In genomic region chr19:34217952-34218817, GRCh38 we compare ENCODE assay signal across 1 cellular context.
TF ChIP-seq lines count a peak whose summit lies in the region.

No MANE protein-coding gene starts in this region.

TF ChIP-seq in K562, 482 proteins besides CTCF, POLR2A, EP300 and RAD21 (continued from another document and continues in another):
- TF ChIP-seq, protein P1, sequence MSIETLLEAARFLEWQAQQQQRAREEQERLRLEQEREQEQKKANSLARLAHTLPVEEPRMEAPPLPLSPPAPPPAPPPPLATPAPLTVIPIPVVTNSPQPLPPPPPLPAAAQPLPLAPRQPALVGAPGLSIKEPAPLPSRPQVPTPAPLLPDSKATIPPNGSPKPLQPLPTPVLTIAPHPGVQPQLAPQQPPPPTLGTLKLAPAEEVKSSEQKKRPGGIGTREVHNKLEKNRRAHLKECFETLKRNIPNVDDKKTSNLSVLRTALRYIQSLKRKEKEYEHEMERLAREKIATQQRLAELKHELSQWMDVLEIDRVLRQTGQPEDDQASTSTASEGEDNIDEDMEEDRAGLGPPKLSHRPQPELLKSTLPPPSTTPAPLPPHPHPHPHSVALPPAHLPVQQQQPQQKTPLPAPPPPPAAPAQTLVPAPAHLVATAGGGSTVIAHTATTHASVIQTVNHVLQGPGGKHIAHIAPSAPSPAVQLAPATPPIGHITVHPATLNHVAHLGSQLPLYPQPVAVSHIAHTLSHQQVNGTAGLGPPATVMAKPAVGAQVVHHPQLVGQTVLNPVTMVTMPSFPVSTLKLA (conservative IDR thresholded peaks at IDR 0.05): no peak
- TF ChIP-seq HBP1 (CRISPR knock-in tag; IDR thresholded peaks at IDR 0.05) (no peak), ZSCAN29 (IDR thresholded peaks at IDR 0.05) (no peak), MCM5 (IDR thresholded peaks at IDR 0.05; ENCODE audit: low read depth) (no peak), GATA2 (CRISPR knock-in tag; IDR thresholded peaks at IDR 0.05) (no peak), ZBTB7A (IDR thresholded peaks at IDR 0.05; ENCODE audit: borderline replicate concordance, control insufficient read depth, low read depth, low read length) (no peak), NR2C1 (IDR thresholded peaks at IDR 0.05) (no peak), NR2C1 (tag; IDR thresholded peaks at IDR 0.05) (no peak), HES1 (IDR thresholded peaks at IDR 0.05; ENCODE audit: low read depth) (peak; percentile 85), MAFF (IDR thresholded peaks at IDR 0.05; ENCODE audit: low read length) (no peak), SMARCE1 (IDR thresholded peaks at IDR 0.05) (peak; percentile 85; the same call in 1 of the 2 replicates), ATF3 (IDR thresholded peaks at IDR 0.05) (no peak), ATF3 (CRISPR knock-in tag; conservative IDR thresholded peaks at IDR 0.05) (no peak), RBM15 (IDR thresholded peaks at IDR 0.05; ENCODE audit: insufficient read depth, low read length) (no peak), ETS2 (tag; IDR thresholded peaks at IDR 0.05; ENCODE audit: borderline replicate concordance, poor library complexity, severe bottlenecking) (no peak), CEBPG (CRISPR knock-in tag; IDR thresholded peaks at IDR 0.05) (no peak), CEBPG (tag; conservative IDR thresholded peaks at IDR 0.05 in 1 of 2, IDR thresholded peaks at IDR 0.05 in 1 of 2) (peak in 1 of 2 experiments; percentile 41; a peak in 1 of 4 replicates), MCM2 (IDR thresholded peaks at IDR 0.05; ENCODE audit: low read depth) (no peak), CHCHD3 (CRISPR knock-in tag; IDR thresholded peaks at IDR 0.05) (no peak), CC2D1A (IDR thresholded peaks at IDR 0.05) (0 out of 2 replicates have a peak, but pooled peaks have one; percentile 22), ZNF507 (tag; conservative IDR thresholded peaks at IDR 0.05) (no peak), SNRNP70 (optimal IDR thresholded peaks at IDR 0.05; ENCODE audit: low read depth, low read length) (no peak), ZNF511 (CRISPR knock-in tag; IDR thresholded peaks at IDR 0.05) (no peak), ZNF175 (CRISPR knock-in tag; IDR thresholded peaks at IDR 0.05; ENCODE audit: low read depth) (no peak), ZNF384 (IDR thresholded peaks at IDR 0.05; ENCODE audit: low read depth, low read length) (peak; percentile 72), FOXA3 (CRISPR knock-in tag; conservative IDR thresholded peaks at IDR 0.05 in 1 of 2, IDR thresholded peaks at IDR 0.05 in 1 of 2) (peak; percentile 77 to 92; a peak in 3 of 4 replicates), KAT2B (IDR thresholded peaks at IDR 0.05; ENCODE audit: low read depth, low read length) (no peak), SMARCA4 (IDR thresholded peaks at IDR 0.05) (peak; percentile 62; the same call in 1 of the 2 replicates), MXD1 (CRISPR knock-in tag; IDR thresholded peaks at IDR 0.05; ENCODE audit: borderline replicate concordance, poor library complexity, severe bottlenecking) (no peak), ZNF644 (tag; IDR thresholded peaks at IDR 0.05; ENCODE audit: low read depth) (no peak), MED1 (CRISPR knock-in tag; IDR thresholded peaks at IDR 0.05; ENCODE audit: borderline replicate concordance) (no peak), MIER1 (IDR thresholded peaks at IDR 0.05; ENCODE audit: low read depth) (no peak), E2F4 (CRISPR knock-in tag; IDR thresholded peaks at IDR 0.05; ENCODE audit: low read depth) (no peak), SETDB1 (IDR thresholded peaks at IDR 0.05; ENCODE audit: low read length) (no peak), EHMT2 (IDR thresholded peaks at IDR 0.05) (no peak), ADNP (tag; IDR thresholded peaks at IDR 0.05) (peak; percentile 62), TEAD4 (IDR thresholded peaks at IDR 0.05; ENCODE audit: low read length) (peak; percentile 61), TEAD4 (CRISPR knock-in tag; IDR thresholded peaks at IDR 0.05; ENCODE audit: borderline replicate concordance) (no peak), BCOR (IDR thresholded peaks at IDR 0.05) (peak; percentile 52; the same call in 1 of the 2 replicates), SMAD4 (CRISPR knock-in tag; conservative IDR thresholded peaks at IDR 0.05) (0 out of 2 replicates have a peak, but pooled peaks have one; percentile 30), HDAC1 (IDR thresholded peaks at IDR 0.05) (peak in 1 of 2 experiments; percentile 53; a peak in 1 of 4 replicates), HDAC6 (IDR thresholded peaks at IDR 0.05; ENCODE audit: low read depth, low read length) (no peak)
- TF ChIP-seq, protein P2, sequence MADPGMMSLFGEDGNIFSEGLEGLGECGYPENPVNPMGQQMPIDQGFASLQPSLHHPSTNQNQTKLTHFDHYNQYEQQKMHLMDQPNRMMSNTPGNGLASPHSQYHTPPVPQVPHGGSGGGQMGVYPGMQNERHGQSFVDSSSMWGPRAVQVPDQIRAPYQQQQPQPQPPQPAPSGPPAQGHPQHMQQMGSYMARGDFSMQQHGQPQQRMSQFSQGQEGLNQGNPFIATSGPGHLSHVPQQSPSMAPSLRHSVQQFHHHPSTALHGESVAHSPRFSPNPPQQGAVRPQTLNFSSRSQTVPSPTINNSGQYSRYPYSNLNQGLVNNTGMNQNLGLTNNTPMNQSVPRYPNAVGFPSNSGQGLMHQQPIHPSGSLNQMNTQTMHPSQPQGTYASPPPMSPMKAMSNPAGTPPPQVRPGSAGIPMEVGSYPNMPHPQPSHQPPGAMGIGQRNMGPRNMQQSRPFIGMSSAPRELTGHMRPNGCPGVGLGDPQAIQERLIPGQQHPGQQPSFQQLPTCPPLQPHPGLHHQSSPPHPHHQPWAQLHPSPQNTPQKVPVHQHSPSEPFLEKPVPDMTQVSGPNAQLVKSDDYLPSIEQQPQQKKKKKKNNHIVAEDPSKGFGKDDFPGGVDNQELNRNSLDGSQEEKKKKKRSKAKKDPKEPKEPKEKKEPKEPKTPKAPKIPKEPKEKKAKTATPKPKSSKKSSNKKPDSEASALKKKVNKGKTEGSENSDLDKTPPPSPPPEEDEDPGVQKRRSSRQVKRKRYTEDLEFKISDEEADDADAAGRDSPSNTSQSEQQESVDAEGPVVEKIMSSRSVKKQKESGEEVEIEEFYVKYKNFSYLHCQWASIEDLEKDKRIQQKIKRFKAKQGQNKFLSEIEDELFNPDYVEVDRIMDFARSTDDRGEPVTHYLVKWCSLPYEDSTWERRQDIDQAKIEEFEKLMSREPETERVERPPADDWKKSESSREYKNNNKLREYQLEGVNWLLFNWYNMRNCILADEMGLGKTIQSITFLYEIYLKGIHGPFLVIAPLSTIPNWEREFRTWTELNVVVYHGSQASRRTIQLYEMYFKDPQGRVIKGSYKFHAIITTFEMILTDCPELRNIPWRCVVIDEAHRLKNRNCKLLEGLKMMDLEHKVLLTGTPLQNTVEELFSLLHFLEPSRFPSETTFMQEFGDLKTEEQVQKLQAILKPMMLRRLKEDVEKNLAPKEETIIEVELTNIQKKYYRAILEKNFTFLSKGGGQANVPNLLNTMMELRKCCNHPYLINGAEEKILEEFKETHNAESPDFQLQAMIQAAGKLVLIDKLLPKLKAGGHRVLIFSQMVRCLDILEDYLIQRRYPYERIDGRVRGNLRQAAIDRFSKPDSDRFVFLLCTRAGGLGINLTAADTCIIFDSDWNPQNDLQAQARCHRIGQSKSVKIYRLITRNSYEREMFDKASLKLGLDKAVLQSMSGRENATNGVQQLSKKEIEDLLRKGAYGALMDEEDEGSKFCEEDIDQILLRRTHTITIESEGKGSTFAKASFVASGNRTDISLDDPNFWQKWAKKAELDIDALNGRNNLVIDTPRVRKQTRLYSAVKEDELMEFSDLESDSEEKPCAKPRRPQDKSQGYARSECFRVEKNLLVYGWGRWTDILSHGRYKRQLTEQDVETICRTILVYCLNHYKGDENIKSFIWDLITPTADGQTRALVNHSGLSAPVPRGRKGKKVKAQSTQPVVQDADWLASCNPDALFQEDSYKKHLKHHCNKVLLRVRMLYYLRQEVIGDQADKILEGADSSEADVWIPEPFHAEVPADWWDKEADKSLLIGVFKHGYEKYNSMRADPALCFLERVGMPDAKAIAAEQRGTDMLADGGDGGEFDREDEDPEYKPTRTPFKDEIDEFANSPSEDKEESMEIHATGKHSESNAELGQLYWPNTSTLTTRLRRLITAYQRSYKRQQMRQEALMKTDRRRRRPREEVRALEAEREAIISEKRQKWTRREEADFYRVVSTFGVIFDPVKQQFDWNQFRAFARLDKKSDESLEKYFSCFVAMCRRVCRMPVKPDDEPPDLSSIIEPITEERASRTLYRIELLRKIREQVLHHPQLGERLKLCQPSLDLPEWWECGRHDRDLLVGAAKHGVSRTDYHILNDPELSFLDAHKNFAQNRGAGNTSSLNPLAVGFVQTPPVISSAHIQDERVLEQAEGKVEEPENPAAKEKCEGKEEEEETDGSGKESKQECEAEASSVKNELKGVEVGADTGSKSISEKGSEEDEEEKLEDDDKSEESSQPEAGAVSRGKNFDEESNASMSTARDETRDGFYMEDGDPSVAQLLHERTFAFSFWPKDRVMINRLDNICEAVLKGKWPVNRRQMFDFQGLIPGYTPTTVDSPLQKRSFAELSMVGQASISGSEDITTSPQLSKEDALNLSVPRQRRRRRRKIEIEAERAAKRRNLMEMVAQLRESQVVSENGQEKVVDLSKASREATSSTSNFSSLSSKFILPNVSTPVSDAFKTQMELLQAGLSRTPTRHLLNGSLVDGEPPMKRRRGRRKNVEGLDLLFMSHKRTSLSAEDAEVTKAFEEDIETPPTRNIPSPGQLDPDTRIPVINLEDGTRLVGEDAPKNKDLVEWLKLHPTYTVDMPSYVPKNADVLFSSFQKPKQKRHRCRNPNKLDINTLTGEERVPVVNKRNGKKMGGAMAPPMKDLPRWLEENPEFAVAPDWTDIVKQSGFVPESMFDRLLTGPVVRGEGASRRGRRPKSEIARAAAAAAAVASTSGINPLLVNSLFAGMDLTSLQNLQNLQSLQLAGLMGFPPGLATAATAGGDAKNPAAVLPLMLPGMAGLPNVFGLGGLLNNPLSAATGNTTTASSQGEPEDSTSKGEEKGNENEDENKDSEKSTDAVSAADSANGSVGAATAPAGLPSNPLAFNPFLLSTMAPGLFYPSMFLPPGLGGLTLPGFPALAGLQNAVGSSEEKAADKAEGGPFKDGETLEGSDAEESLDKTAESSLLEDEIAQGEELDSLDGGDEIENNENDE (IDR thresholded peaks at IDR 0.05; ENCODE audit: low read depth, low read length): no peak
- TF ChIP-seq, protein P3, sequence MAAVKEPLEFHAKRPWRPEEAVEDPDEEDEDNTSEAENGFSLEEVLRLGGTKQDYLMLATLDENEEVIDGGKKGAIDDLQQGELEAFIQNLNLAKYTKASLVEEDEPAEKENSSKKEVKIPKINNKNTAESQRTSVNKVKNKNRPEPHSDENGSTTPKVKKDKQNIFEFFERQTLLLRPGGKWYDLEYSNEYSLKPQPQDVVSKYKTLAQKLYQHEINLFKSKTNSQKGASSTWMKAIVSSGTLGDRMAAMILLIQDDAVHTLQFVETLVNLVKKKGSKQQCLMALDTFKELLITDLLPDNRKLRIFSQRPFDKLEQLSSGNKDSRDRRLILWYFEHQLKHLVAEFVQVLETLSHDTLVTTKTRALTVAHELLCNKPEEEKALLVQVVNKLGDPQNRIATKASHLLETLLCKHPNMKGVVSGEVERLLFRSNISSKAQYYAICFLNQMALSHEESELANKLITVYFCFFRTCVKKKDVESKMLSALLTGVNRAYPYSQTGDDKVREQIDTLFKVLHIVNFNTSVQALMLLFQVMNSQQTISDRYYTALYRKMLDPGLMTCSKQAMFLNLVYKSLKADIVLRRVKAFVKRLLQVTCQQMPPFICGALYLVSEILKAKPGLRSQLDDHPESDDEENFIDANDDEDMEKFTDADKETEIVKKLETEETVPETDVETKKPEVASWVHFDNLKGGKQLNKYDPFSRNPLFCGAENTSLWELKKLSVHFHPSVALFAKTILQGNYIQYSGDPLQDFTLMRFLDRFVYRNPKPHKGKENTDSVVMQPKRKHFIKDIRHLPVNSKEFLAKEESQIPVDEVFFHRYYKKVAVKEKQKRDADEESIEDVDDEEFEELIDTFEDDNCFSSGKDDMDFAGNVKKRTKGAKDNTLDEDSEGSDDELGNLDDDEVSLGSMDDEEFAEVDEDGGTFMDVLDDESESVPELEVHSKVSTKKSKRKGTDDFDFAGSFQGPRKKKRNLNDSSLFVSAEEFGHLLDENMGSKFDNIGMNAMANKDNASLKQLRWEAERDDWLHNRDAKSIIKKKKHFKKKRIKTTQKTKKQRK (IDR thresholded peaks at IDR 0.05; ENCODE audit: borderline replicate concordance, low read depth, low read length): no peak
